In the genomic region with DNA sequence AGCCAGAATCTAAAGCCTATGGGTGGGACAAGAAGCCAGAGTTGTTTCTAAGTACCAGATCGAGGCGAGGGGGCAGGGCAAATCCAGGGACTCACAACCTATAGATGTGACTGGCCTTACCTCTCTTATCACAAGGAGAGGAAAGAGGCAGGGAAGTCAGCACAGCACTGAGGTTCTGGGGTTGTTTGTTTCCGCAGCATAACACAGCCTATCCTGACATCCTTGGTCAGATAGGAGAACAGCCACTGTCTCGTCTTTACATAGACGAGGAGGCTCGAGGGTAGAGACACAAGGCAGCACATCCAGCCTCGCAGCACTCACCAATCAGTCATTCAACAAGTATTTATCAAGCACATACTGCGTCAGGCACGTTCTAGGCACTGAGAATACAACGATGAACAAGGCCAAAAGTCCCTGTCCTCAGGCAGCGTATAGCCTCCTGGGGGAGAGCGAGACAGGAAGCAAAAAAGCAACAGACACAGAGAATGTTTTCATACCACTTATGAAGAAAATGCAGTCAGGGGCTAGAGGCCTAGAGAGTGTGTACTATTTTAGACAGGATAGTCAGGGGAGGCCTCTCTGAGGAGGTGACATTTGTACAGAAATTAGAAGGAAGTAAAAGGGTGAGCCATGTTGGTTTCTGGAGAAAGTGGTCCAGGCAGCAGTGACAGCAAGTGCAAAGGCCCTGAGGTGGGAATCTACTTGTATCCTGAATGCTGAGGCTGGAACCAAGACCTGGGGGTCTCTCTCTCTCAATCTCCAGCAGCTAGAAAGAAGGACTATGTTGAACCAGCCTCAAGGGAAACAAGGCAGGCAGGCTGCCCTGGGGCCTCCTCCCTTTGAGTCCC, we compare ENCODE assay signal across 16 cellular contexts.
A peak's percentile ranks its signal among the peaks of the same experiment; 100 is the strongest.
DNase-seq lines count a peak whose midpoint lies in the region; ATAC-seq, FAIRE-seq and TF ChIP-seq lines count a peak whose summit lies in the region.
"Had no signal": no experiment of that assay in that cellular context is flagged by ENCODE, and none has a peak within 500 bp of the region (broad histone marks: within the 10 kb centered on the region; RNA-seq: fewer than 3 reads in every experiment).

No MANE protein-coding gene starts in this region.

- H3K9me3 ChIP-seq in SK-N-SH: no peaks in the 10 kb centered on the region
- H3K9me3 ChIP-seq in RWPE2 (ENCODE audit: severe bottlenecking): no peaks in the 10 kb centered on the region
- H3K9me3 ChIP-seq in H1 (ENCODE audit: insufficient read depth in 2 of 2, low read depth in 1 of 2, low read length in 1 of 2): no peaks in the 10 kb centered on the region
- H3K9me3 ChIP-seq: MG63 had no signal

- H3K79me1 ChIP-seq in H1 (ENCODE audit: low read depth, low read length): no peaks in the 10 kb centered on the region

- no peaks in the 10 kb centered on the region for H3K23me2 ChIP-seq in H1 (ENCODE audit: low read depth, low read length)

- H4K20me1 ChIP-seq in SK-N-SH (ENCODE audit: insufficient read depth) (no peaks in the 10 kb centered on the region), H1 (replicated peaks in 1 of 2; ENCODE audit: control insufficient read depth in 1 of 2, insufficient read depth in 2 of 2, low read length in 2 of 2) (no peaks in the 10 kb centered on the region)

- intact Hi-C loops in posterior vena cava (cut with DNase I): no loop called here

- peak; percentile 7 for DNase-seq in SK-N-SH
- DNase-seq in RWPE2 (ENCODE audit: low spot score): peak; percentile 29
- DNase-seq in H1 (ENCODE audit: low read depth in 1 of 2, low spot score in 2 of 2): no peak
- peak; percentile 9 for DNase-seq in posterior vena cava (ENCODE audit: low spot score)
- DNase-seq in HT-29 (ENCODE audit: low spot score): no peak
- DNase-seq: 8988T, C1 segment of cervical spinal cord, GM23248, MG63, NCI-H1694, NCI-H2107, NCI-H748 treated with DMSO at 0.1 percent for 48 hours, Right ventricle myocardium superior had no signal

- H3K36me3 ChIP-seq in SK-N-SH (replicated peaks in 1 of 2; ENCODE audit: control insufficient read depth in 1 of 2, insufficient read depth in 2 of 2, low read length in 1 of 2): no peaks in the 10 kb centered on the region
- H3K36me3 ChIP-seq in RWPE2 (ENCODE audit: low read depth): no peaks in the 10 kb centered on the region
- H3K36me3 ChIP-seq in H1 (ENCODE audit: control insufficient read depth in 2 of 4, insufficient read depth in 4 of 4, low read length in 3 of 4): no peaks in the 10 kb centered on the region
- H3K36me3 ChIP-seq: MG63 had no signal

- ATAC-seq in SK-N-SH treated with all-trans-retinoic acid at 6 μM for 48 hours (no peak), RWPE2 (ENCODE audit: low read depth) (no peak), GM19452 (IDR thresholded peaks at IDR 0.05; ENCODE audit: unreplicated experiment) (no peak), GM19463 (IDR thresholded peaks at IDR 0.05; ENCODE audit: unreplicated experiment) (no peak)

- no peak overlapping the region for H4K91ac ChIP-seq in H1 (replicated peaks; ENCODE audit: insufficient read length, low read length)

- no peak overlapping the region for H3K4ac ChIP-seq in H1 (replicated peaks; ENCODE audit: insufficient read length, low read depth, low read length)

- H2BK120ac ChIP-seq in H1 (replicated peaks; ENCODE audit: low read depth, low read length): no peak overlapping the region

- no peak overlapping the region for H4K8ac ChIP-seq in H1 (ENCODE audit: extremely low read depth, insufficient read depth, low read length)

- no peak overlapping the region for H3K4me3 ChIP-seq in SK-N-SH (ENCODE audit: low read depth in 2 of 2, low read length in 1 of 2)
- H3K4me3 ChIP-seq in RWPE2 (ENCODE audit: severe bottlenecking): no peak overlapping the region
- no peak overlapping the region for H3K4me3 ChIP-seq in H1 (ENCODE audit: extremely low read depth in 1 of 4, insufficient read depth in 2 of 4, low read depth in 3 of 4, low read length in 4 of 4)
- H3K4me3 ChIP-seq: GM23248, MG63 had no signal

- TF ChIP-seq CTCF in SK-N-SH (IDR thresholded peaks at IDR 0.05): no peak
- TF ChIP-seq CTCF in RWPE2 (IDR thresholded peaks at IDR 0.05; ENCODE audit: poor library complexity, severe bottlenecking): no peak
- no peak for TF ChIP-seq CTCF in H1 (IDR thresholded peaks at IDR 0.05; ENCODE audit: control extremely low read depth in 1 of 3, insufficient read depth in 1 of 3, low read depth in 1 of 3, low read length in 3 of 3)

- H3K27me3 ChIP-seq in SK-N-SH (ENCODE audit: insufficient read depth) (0 out of 2 replicates have a peak, but pooled peaks cover 5% of the 10 kb centered on the region), RWPE2 (ENCODE audit: insufficient read depth, poor library complexity, severe bottlenecking) (no peaks in the 10 kb centered on the region), H1 (replicated peaks in 1 of 4; ENCODE audit: control insufficient read depth in 3 of 4, extremely low read depth in 1 of 4, insufficient read depth in 3 of 4, low read length in 3 of 4) (peaks cover 0 to 6% (median 0%) of the 10 kb centered on the region in 4 experiments; a peak in 4 of 7 replicates)
- H3K27me3 ChIP-seq: MG63 had no signal

- POLR2A ChIA-PET in SK-N-SH (lab: Yijun Ruan, JAX) (no interaction called here), H1 (lab: Charles Lee; ENCODE audit: partially characterized antibody) (interaction anchor here (1.0 kb wide), 1 partner anchor 224 kb away, joined by 3 read pairs; no protein-coding TSS in a partner anchor)

- H4K5ac ChIP-seq in H1 (ENCODE audit: insufficient read length, low read depth, low read length): no peak overlapping the region

- no peak overlapping the region for H2BK20ac ChIP-seq in H1 (ENCODE audit: low read length)

- H3K23ac ChIP-seq in H1 (ENCODE audit: insufficient read length): no peak overlapping the region

- 53% methylated on average over 12 of the region's 12 CpGs for WGBS in SK-N-SH (ENCODE audit: low lambda C conversion rate)
- WGBS in H1 (ENCODE audit: extremely low coverage in 1 of 2, insufficient coverage in 1 of 2, insufficient read length in 1 of 2, insufficient replicate concordance in 2 of 2, low coverage in 1 of 2, low lambda C conversion rate in 2 of 2, missing lambda C conversion rate in 1 of 2), 2 experiments: 93% methylated on average over 12 of the region's 12 CpGs; no CpG with 5 or more reads in 1 of the 2 experiments

- H3K27ac ChIP-seq in SK-N-SH (ENCODE audit: low read depth in 2 of 2, low read length in 1 of 2): no peak overlapping the region
- no peak overlapping the region for H3K27ac ChIP-seq in RWPE2 (ENCODE audit: poor library complexity, severe bottlenecking)
- no peak overlapping the region for H3K27ac ChIP-seq in H1 (ENCODE audit: low read depth, low read length)
- H3K27ac ChIP-seq: GM23248 had no signal

- H3K4me2 ChIP-seq in SK-N-SH (no peak overlapping the region), H1 (ENCODE audit: insufficient read depth in 1 of 2, low read depth in 2 of 2, low read length in 2 of 2) (0 out of 4 replicates have a peak overlapping the region, but pooled peaks of 1 of the 2 experiments have one; percentile 22)

- peak overlapping the region; percentile 29; the same call in 1 of the 2 replicates for H2BK12ac ChIP-seq in H1 (ENCODE audit: low read depth, low read length)

- H3F3A ChIP-seq in SK-N-SH (replicated peaks; ENCODE audit: insufficient read depth): no peaks in the 10 kb centered on the region

- CTCF ChIA-PET in SK-N-SH (lab: Yijun Ruan, JAX) (no interaction called here), H1 (lab: Charles Lee; ENCODE audit: partially characterized antibody) (interaction anchor here (0.7 to 4.2 kb wide), 5 partner anchors 11 to 143 kb away, joined by 3 to 22 read pairs (median 3); no protein-coding TSS in a partner anchor)

- no peak overlapping the region for H3K18ac ChIP-seq in H1 (ENCODE audit: extremely low read depth, low read length)

- no peak overlapping the region for H3K9ac ChIP-seq in SK-N-SH
- H3K9ac ChIP-seq in H1 (replicated peaks in 1 of 4; ENCODE audit: extremely low read depth in 1 of 4, low read depth in 3 of 4, low read length in 3 of 4): no peak overlapping the region
- H3K9ac ChIP-seq: GM23248 had no signal

- H2BK5ac ChIP-seq in H1 (ENCODE audit: low read depth, low read length): no peak overlapping the region

- no peak overlapping the region for H3K14ac ChIP-seq in H1 (ENCODE audit: insufficient read length)

- TF ChIP-seq EP300 in SK-N-SH (IDR thresholded peaks at IDR 0.05; ENCODE audit: borderline replicate concordance in 1 of 2, low read depth in 1 of 2, low read length in 1 of 2) (no peak), H1 (IDR thresholded peaks at IDR 0.05; ENCODE audit: borderline replicate concordance in 1 of 2, low read depth in 2 of 2, low read length in 2 of 2) (no peak)

- H3K4me1 ChIP-seq in SK-N-SH (ENCODE audit: control insufficient read depth in 1 of 2, insufficient read depth in 2 of 2, low read depth in 1 of 2, low read length in 1 of 2) (no peaks in the 10 kb centered on the region; a peak in 2 of 4 replicates), RWPE2 (ENCODE audit: insufficient read depth, poor library complexity, severe bottlenecking) (no peaks in the 10 kb centered on the region), H1 (replicated peaks in 1 of 4; ENCODE audit: control insufficient read depth in 3 of 4, insufficient read depth in 4 of 4, low read length in 3 of 4) (peaks cover 0 to 5% (median 1%) of the 10 kb centered on the region in 4 experiments; a peak in 4 of 7 replicates)

- no peak for TF ChIP-seq RAD21 in SK-N-SH (IDR thresholded peaks at IDR 0.05; ENCODE audit: low read length)
- TF ChIP-seq RAD21 in H1 (IDR thresholded peaks at IDR 0.05 in 1 of 2, conservative IDR thresholded peaks at IDR 0.05 in 1 of 2; ENCODE audit: low read depth in 2 of 2, low read length in 2 of 2): no peak

- H2AK5ac ChIP-seq in H1 (ENCODE audit: low read depth, low read length): no peak overlapping the region

- no peak overlapping the region for H2AFZ ChIP-seq in SK-N-SH (ENCODE audit: low read depth)
- H2AFZ ChIP-seq in H1 (ENCODE audit: low read length): no peak overlapping the region
- H2AFZ ChIP-seq: GM23248 had no signal

- H3K56ac ChIP-seq in H1 (replicated peaks; ENCODE audit: insufficient read length, low read depth, low read length): no peak overlapping the region

- no peak for FAIRE-seq in H1 (lab: Jason Lieb, UNC)

- H3K9me2 ChIP-seq in SK-N-SH: no peaks in the 10 kb centered on the region

- no peak overlapping the region for H2BK15ac ChIP-seq in H1 (ENCODE audit: low read length)

- no peaks in the 10 kb centered on the region for H3K79me2 ChIP-seq in SK-N-SH (ENCODE audit: insufficient read depth)
- H3K79me2 ChIP-seq in H1 (ENCODE audit: control insufficient read depth in 1 of 2, insufficient read depth in 2 of 2, low read length in 2 of 2): no peaks in the 10 kb centered on the region

- TF ChIP-seq POLR2A in H1 (IDR thresholded peaks at IDR 0.05; ENCODE audit: control extremely low read depth in 1 of 2, low read depth in 2 of 2, low read length in 2 of 2): no peak

TF ChIP-seq in SK-N-SH, 30 proteins besides CTCF, POLR2A, EP300 and RAD21 (continues in another document):
- TF ChIP-seq NRF1 (IDR thresholded peaks at IDR 0.05; ENCODE audit: low read depth, low read length): no peak
- TF ChIP-seq FOXM1 (IDR thresholded peaks at IDR 0.05; ENCODE audit: low read depth): no peak

TF ChIP-seq in SK-N-SH treated with all-trans-retinoic acid at 6 μM for 48 hours, 23 proteins besides CTCF, POLR2A, EP300 and RAD21 (continues in another document):
- TF ChIP-seq ZNF565 (CRISPR knock-in tag; conservative IDR thresholded peaks at IDR 0.05; ENCODE audit: low read depth): no peak

TF ChIP-seq in H1, 55 proteins besides CTCF, POLR2A, EP300 and RAD21 (continues in another document):
- TF ChIP-seq MAFK (IDR thresholded peaks at IDR 0.05; ENCODE audit: low read depth, low read length): no peak

Comparison
In these comparisons a context has a peak if more than half of its experiments do, and no peak if none do; other contexts are left out.
1. DNase-seq: peak in SK-N-SH (single experiment), RWPE2 (single experiment) and posterior vena cava (single experiment); none in H1 (0 of 2) and HT-29 (single experiment).